Comparison of ENCODE assay signal across 29 cellular contexts in the genomic region with DNA sequence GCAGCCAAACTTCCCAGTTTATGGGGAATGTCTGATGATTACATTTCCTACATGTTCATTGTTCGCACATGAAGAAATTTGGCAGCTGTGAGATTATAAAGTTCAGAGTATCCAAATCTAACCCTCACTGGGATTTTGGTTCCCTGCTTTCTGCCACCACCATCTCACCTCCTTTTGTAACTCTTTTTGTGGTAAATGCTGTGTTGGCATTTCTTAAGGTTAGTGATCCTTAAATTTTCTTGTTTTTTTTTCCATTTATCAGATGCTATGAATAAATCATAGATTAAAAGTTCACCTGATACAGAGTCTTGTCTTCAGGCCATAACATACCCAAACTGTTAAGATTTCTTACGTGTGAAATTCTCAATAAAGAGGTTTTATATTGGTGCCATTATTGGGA. TPM values are rescaled to one million over a fixed set of nuclear protein-coding genes. Genes with fewer than 3 reads are reported as not detected.
"Had no signal": no experiment of that assay in that cellular context is flagged by ENCODE, and none has a peak within 500 bp of the region (broad histone marks: within the 10 kb centered on the region; RNA-seq: fewer than 3 reads in every experiment).

No MANE protein-coding gene starts in this region.

- FAIRE-seq: urothelium cell line had no signal

- ATAC-seq: stimulated activated effector memory CD8-positive, alpha-beta T cell treated with anti-CD3 and anti-CD28 coated beads, Interleukin-12 subunit alpha, Interleukin-12 subunit beta, amount 100 ng/mL, for 72 hours; stimulated activated memory B cell treated with anti-CD40 and anti-IgM and Interleukin-4, amounts not matched to agents 10 μg/mL and 1 μg/mL and 100 μg/mL, for 72 hours; stimulated activated naive B cell treated with anti-CD40 and anti-IgM and Interleukin-4, amounts not matched to agents 10 μg/mL and 1 μg/mL and 100 μg/mL, for 72 hours; stimulated activated naive CD8-positive, alpha-beta T cell treated with anti-CD3 and anti-CD28 coated beads, Interleukin-15, amount 100 ng/mL, for 72 hours; stimulated activated naive CD8-positive, alpha-beta T cell treated with anti-CD3 and anti-CD28 coated beads, Interleukin-15, Interleukin-2, amounts not matched to agents 100 U/mL and 50 U/mL, for 24 hours; upper lobe of right lung had no signal

- H3K27ac ChIP-seq: stomach, suprapubic skin, testis, thoracic aorta, thyroid gland, tibial artery, tibial nerve, transverse colon, upper lobe of left lung, upper lobe of right lung, uterus, vagina had no signal

- H3K4me1 ChIP-seq: stomach, testis, thyroid gland, tibial artery, tibial nerve, upper lobe of left lung, upper lobe of right lung, uterus, vagina had no signal

- H3K36me3 ChIP-seq: thoracic aorta, thyroid gland, tibial artery, transverse colon, upper lobe of right lung, uterus, vagina had no signal

- H3K9me3 ChIP-seq: stomach, suprapubic skin, testis, thoracic aorta, thyroid gland, tibial artery, tibial nerve, transverse colon, upper lobe of left lung, upper lobe of right lung, uterus, vagina had no signal

- DNase-seq: stimulated activated CD4-positive, alpha-beta T cell treated with anti-CD3 and anti-CD28 coated beads, Interleukin-2, amount 100 ng/mL, for 48 hours; stimulated activated CD4-positive, alpha-beta T cell treated with anti-CD3 and anti-CD28 coated beads, Interleukin-4, amount 100 ng/mL, for 1 hour; stimulated activated CD4-positive, alpha-beta T cell treated with anti-CD3 and anti-CD28 coated beads, Interleukin-4, amount 100 ng/mL, for 24 hours; stimulated activated CD4-positive, alpha-beta T cell treated with anti-CD3 and anti-CD28 coated beads, Interleukin-4, amount 100 ng/mL, for 4 hours; stimulated activated CD8-positive, alpha-beta memory T cell treated with anti-CD3 and anti-CD28 coated beads, Interleukin-4, amount 100 ng/mL, for 48 hours; stimulated activated naive B cell treated with anti-CD40 and anti-IgM and Interleukin-4, amounts not matched to agents 10 μg/mL and 1 μg/mL and 100 μg/mL, for 72 hours; stimulated activated naive CD4-positive, alpha-beta T cell; stimulated activated naive CD4-positive, alpha-beta T cell treated with Interleukin-2 at 50 U/mL for 16 hours; stimulated activated naive CD8-positive, alpha-beta T cell treated with anti-CD3 and anti-CD28 coated beads, Interleukin-15, amount 100 ng/mL, for 72 hours; stimulated activated naive CD8-positive, alpha-beta T cell treated with anti-CD3 and anti-CD28 coated beads, Interleukin-15, Interleukin-2, amounts not matched to agents 100 U/mL and 50 U/mL, for 24 hours; stomach; substantia nigra; testis; thyroid gland; tibial artery; transverse colon; upper lobe of left lung; upper lobe of right lung; uterus had no signal

- H3K4me3 ChIP-seq: stomach, suprapubic skin, testis, thoracic aorta, thyroid gland, tibial artery, tibial nerve, transverse colon, upper lobe of left lung, upper lobe of right lung, uterus, vagina had no signal

- H3K27me3 ChIP-seq: stomach, suprapubic skin, testis, thyroid gland, tibial artery, tibial nerve, transverse colon, upper lobe of left lung, upper lobe of right lung, uterus, vagina had no signal

RNA-seq across cellular contexts. Expression of a gene that starts 8.5 kb away (rescaled TPM):
- total RNA-seq: stomach, subcutaneous adipose tissue, suprapubic skin, thoracic aorta, tibial nerve, transverse colon, upper lobe of left lung, upper lobe of right lung, ureter, uterus, vagina had no signal
- polyA plus RNA-seq: stomach, urinary bladder had no signal
